Comparison of ENCODE assay signal across 16 cellular contexts in the genomic region with DNA sequence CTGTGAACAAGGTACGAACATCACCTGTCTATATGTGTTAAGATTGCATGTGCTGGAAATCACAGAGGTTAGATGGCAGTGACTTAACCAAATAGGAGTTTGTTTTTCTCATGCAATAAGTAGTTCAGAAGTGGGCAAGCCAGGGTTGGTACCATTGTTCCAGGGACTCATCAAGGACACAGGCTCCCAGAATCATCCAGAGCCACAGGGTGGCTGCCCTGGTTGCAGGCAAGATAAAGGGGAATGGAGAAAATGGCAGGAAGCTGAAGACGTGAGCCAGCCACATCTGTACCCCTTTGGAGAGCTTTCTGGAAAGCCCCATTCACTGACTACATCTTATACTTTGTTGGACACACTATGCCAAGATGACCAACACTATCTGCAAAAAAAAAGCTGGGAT.
DNase-seq lines count a peak whose midpoint lies in the region; ATAC-seq, FAIRE-seq and TF ChIP-seq lines count a peak whose summit lies in the region.
"Had no signal": no experiment of that assay in that cellular context is flagged by ENCODE, and none has a peak within 500 bp of the region (broad histone marks: within the 10 kb centered on the region; RNA-seq: fewer than 3 reads in every experiment).

No MANE protein-coding gene starts in this region.

- POLR2A ChIA-PET in GM12878 (lab: Charles Lee) = interaction anchor here (1.3 to 2.8 kb wide), 4 partner anchors 25 to 50 kb away, joined by 5 to 10 read pairs (median 7); no protein-coding TSS in a partner anchor

- CTCF ChIA-PET in GM12878 (lab: Yijun Ruan, JAX) = interaction anchor here (0.7 to 3.3 kb wide), 11 partner anchors 9 to 124 kb away, joined by 3 to 15 read pairs (median 5); no protein-coding TSS in a partner anchor

- in situ Hi-C loops in GM12878 (cut with MboI) = no loop called here

- 0% methylated on average over 2 of the region's 2 CpGs for WGBS in GM12878 (ENCODE audit: insufficient coverage, insufficient replicate concordance, low lambda C conversion rate, missing lambda C conversion rate)
- WGBS in ovary, 3 donors = 73 to 89% (median 87%) methylated on average over 2 of the region's 2 CpGs

- H3K4me1 ChIP-seq in GM12878 (ENCODE audit: control insufficient read depth, insufficient read depth, low read length) (peaks cover 58% of the 10 kb centered on the region), ovary (ENCODE audit: insufficient read depth) (no peaks in the 10 kb centered on the region)
- H3K4me1 ChIP-seq: pancreas had no signal

- TF ChIP-seq CTCF in GM12878 (IDR thresholded peaks at IDR 0.05 in 2 of 3, conservative IDR thresholded peaks at IDR 0.05 in 1 of 3; ENCODE audit: control insufficient read depth in 2 of 3, extremely low read depth in 1 of 3, insufficient read depth in 1 of 3, low read depth in 3 of 3, low read length in 3 of 3) = no peak
- no peak for TF ChIP-seq CTCF in ovary (IDR thresholded peaks at IDR 0.05)

- H3K4me3 ChIP-seq in GM12878 (no peak overlapping the region), ovary (no peak overlapping the region)
- H3K4me3 ChIP-seq: pancreas, smooth muscle cell, thoracic aorta had no signal

- H3K9ac ChIP-seq in GM12878 (ENCODE audit: control insufficient read depth, insufficient read depth, low read length) = no peak overlapping the region

- RAD21 ChIA-PET in GM12878 (lab: Charles Lee; ENCODE audit: unreplicated experiment) = interaction anchor here (0.8 to 6.7 kb wide), 10 partner anchors 14 to 299 kb away, joined by 3 to 45 read pairs (median 12); no protein-coding TSS in a partner anchor

- H3K27me3 ChIP-seq in GM12878 (replicated peaks in 1 of 2; ENCODE audit: control insufficient read depth in 2 of 2, insufficient read depth in 2 of 2, low read length in 1 of 2) (no peaks in the 10 kb centered on the region), ovary (no peaks in the 10 kb centered on the region)
- H3K27me3 ChIP-seq: brain microvascular endothelial cell, pancreas had no signal

- H3K79me2 ChIP-seq in GM12878 (ENCODE audit: control insufficient read depth, insufficient read depth, low read length) = no peaks in the 10 kb centered on the region

- TF ChIP-seq POLR2A in GM12878 (IDR thresholded peaks at IDR 0.05; ENCODE audit: low read depth, low read length) = no peak
- no peak for TF ChIP-seq POLR2A in ovary (IDR thresholded peaks at IDR 0.05)

- no TSS peak for BruUV-seq in GM12878 (replicated peaks; lab: Mats Ljungman, UMichigan)

- no peaks in the 10 kb centered on the region for H4K20me1 ChIP-seq in GM12878 (ENCODE audit: control insufficient read depth, insufficient read depth)

- intact Hi-C loops in GM12878 (cut with micrococcal nuclease; ENCODE audit: unreplicated experiment) (loop anchor here (1.0 to 5.0 kb wide), 3 partner anchors 44 to 1011 kb away; no protein-coding TSS in a partner anchor), ovary (cut with DNase I) (no loop called here)

- H2AFZ ChIP-seq in GM12878 (ENCODE audit: control insufficient read depth, low read depth, low read length) = no peak overlapping the region

- TF ChIP-seq EP300 in GM12878 (IDR thresholded peaks at IDR 0.05; ENCODE audit: borderline replicate concordance in 1 of 2, control insufficient read depth in 1 of 2, low read depth in 2 of 2, low read length in 2 of 2) = no peak
- no peak for TF ChIP-seq EP300 in ovary (IDR thresholded peaks at IDR 0.05)

- no peaks in the 10 kb centered on the region for H3K36me3 ChIP-seq in GM12878 (ENCODE audit: control insufficient read depth in 2 of 2, insufficient read depth in 2 of 2, low read length in 1 of 2)
- H3K36me3 ChIP-seq in ovary = no peaks in the 10 kb centered on the region
- H3K36me3 ChIP-seq: brain microvascular endothelial cell, pancreas, thoracic aorta had no signal

- peak overlapping the region; percentile 56; the same call in 1 of the 2 replicates for H3K4me2 ChIP-seq in GM12878 (ENCODE audit: control insufficient read depth, insufficient read depth)
- H3K4me2 ChIP-seq: smooth muscle cell had no signal

- H3K9me3 ChIP-seq in GM12878 (replicated peaks; ENCODE audit: control insufficient read depth, insufficient read depth, low read length) (no peaks in the 10 kb centered on the region; the same call in 2 of the 3 replicates), ovary (no peaks in the 10 kb centered on the region)
- H3K9me3 ChIP-seq: pancreas, thoracic aorta had no signal

- SMC1A ChIA-PET in GM12878 (lab: Charles Lee; ENCODE audit: uncharacterized antibody, unreplicated experiment) = interaction anchor here (0.9 to 6.8 kb wide), 13 partner anchors 8 to 124 kb away, joined by 3 to 65 read pairs (median 8); no protein-coding TSS in a partner anchor

- FAIRE-seq in GM12878 (lab: Jason Lieb, UNC) = no peak
- FAIRE-seq: frontal cortex, islet of Langerhans, pancreas had no signal

- ATAC-seq in GM18909 (IDR thresholded peaks at IDR 0.05; ENCODE audit: poor library complexity, unreplicated experiment) (peak; percentile 11), GM21619 (IDR thresholded peaks at IDR 0.05; ENCODE audit: unreplicated experiment) (peak; percentile 2), HG03103 (IDR thresholded peaks at IDR 0.05; ENCODE audit: low read depth, unreplicated experiment) (peak; percentile 1), GM12878 (peak; percentile 7)
- ATAC-seq: pancreas had no signal

- H3K27ac ChIP-seq in GM12878 (ENCODE audit: control insufficient read depth, insufficient read depth) (peak overlapping the region; percentile 20; the same call in 1 of the 2 replicates), ovary (no peak overlapping the region)
- H3K27ac ChIP-seq: brain microvascular endothelial cell, pancreas, thoracic aorta had no signal

- TF ChIP-seq RAD21 in GM12878 (IDR thresholded peaks at IDR 0.05; ENCODE audit: insufficient read depth, low read depth, low read length) = no peak

- DNase-seq in GM12878 (ENCODE audit: low read depth, low spot score) (no peak), NCI-H748 treated with DMSO at 0.1 percent for 48 hours (lab: John Stamatoyannopoulos, UW) (no peak), ovary (no peak), SK-N-DZ (ENCODE audit: low spot score) (no peak)
- DNase-seq: brain microvascular endothelial cell; CD8-positive, alpha-beta memory T cell; effector CD4-positive, alpha-beta T cell; NCI-H2227 treated with DMSO at 0.1 percent for 48 hours; pancreas had no signal

TF ChIP-seq in GM12878, 131 proteins besides CTCF, POLR2A, EP300 and RAD21:
- TF ChIP-seq YY1 (IDR thresholded peaks at IDR 0.05; ENCODE audit: low read depth, low read length) = 0 out of 2 replicates have a peak, but pooled peaks have one; percentile 9
- no peak for TF ChIP-seq NR2C2 (IDR thresholded peaks at IDR 0.05; ENCODE audit: borderline replicate concordance, control insufficient read depth, insufficient read length, low read depth)
- TF ChIP-seq SMARCA5 (IDR thresholded peaks at IDR 0.05) = 0 out of 2 replicates have a peak, but pooled peaks have one; percentile 36
- no peak for TF ChIP-seq CHD2 (IDR thresholded peaks at IDR 0.05; ENCODE audit: borderline replicate concordance, low read depth, low read length)
